7 cellular contexts compared by ENCODE assay signal in genomic region chr15:60559398-60560056, GRCh38.
DNase-seq lines count a peak whose midpoint lies in the region; ATAC-seq, FAIRE-seq and TF ChIP-seq lines count a peak whose summit lies in the region.
"Not testable (repeated sequence)": the region's sequence is repeated elsewhere in the genome, so short reads cannot be mapped to it uniquely, and the experiment has no call there.

No MANE protein-coding gene starts in this region.

- H3K9me3 ChIP-seq in H9 (ENCODE audit: control insufficient read depth, low read depth, low read length); T-helper 17 cell (ENCODE audit: control insufficient read depth, low read length, poor library complexity, severe bottlenecking); effector memory CD4-positive, alpha-beta T cell (ENCODE audit: control insufficient read depth, low read length); psoas muscle: not testable (repeated sequence)

- not testable (repeated sequence) for DNase-seq in D721Med (ENCODE audit: insufficient read length, low spot score); H9; T-helper 17 cell; activated T-cell treated with anti-CD3 and anti-CD28 coated beads, Interleukin-2, amount 50 U/mL, for 72 hours; effector memory CD4-positive, alpha-beta T cell; left lobe of liver (ENCODE audit: low spot score); psoas muscle

- not testable (repeated sequence) for H3K23me2 ChIP-seq in H9 (ENCODE audit: insufficient read length, low read depth, low read length, poor library complexity, severe bottlenecking)

- not testable (repeated sequence) for H3K79me1 ChIP-seq in H9 (ENCODE audit: insufficient read depth, low read depth, low read length, poor library complexity, severe bottlenecking)

- H4K20me1 ChIP-seq in H9 (ENCODE audit: control insufficient read depth, insufficient read depth, insufficient read length), result not testable (repeated sequence)

- not testable (repeated sequence) for H3K9ac ChIP-seq in H9 (ENCODE audit: extremely low read depth, insufficient read length, low read length)

- not testable (repeated sequence) for H3K14ac ChIP-seq in H9 (ENCODE audit: insufficient read depth, low read length)

- not testable (repeated sequence) for H3T11ph ChIP-seq in H9 (ENCODE audit: low read length)

- not testable (repeated sequence) for H3K23ac ChIP-seq in H9 (ENCODE audit: insufficient read length, low read depth, low read length)

- not testable (repeated sequence) for H3K4ac ChIP-seq in H9 (ENCODE audit: low read depth, low read length)

- not testable (repeated sequence) for H2BK12ac ChIP-seq in H9 (ENCODE audit: insufficient read length, low read depth, low read length)

- H2BK5ac ChIP-seq in H9 (ENCODE audit: insufficient read length, low read length), result not testable (repeated sequence)

- not testable (repeated sequence) for H2BK15ac ChIP-seq in H9 (ENCODE audit: low read depth, low read length)

- H3K27ac ChIP-seq in H9 (ENCODE audit: insufficient read length, low read depth, low read length), result peak overlapping the region; percentile 61
- peak overlapping the region; percentile 24 for H3K27ac ChIP-seq in effector memory CD4-positive, alpha-beta T cell (ENCODE audit: insufficient read depth, low read length, poor library complexity, severe bottlenecking)
- H3K27ac ChIP-seq in psoas muscle, result peak overlapping the region; percentile 12

- H3K18ac ChIP-seq in H9 (ENCODE audit: insufficient read length, low read depth, low read length), result not testable (repeated sequence)

- not testable (repeated sequence) for H3K79me2 ChIP-seq in H9 (ENCODE audit: insufficient read depth, low read length)

- not testable (repeated sequence) for H3K27me3 Mint-ChIP-seq in H9 (ENCODE audit: low read depth); T-helper 17 cell; activated T-cell treated with anti-CD3 and anti-CD28 coated beads, Interleukin-2, amount 50 U/mL, for 72 hours (ENCODE audit: low read depth)

- H3K4me1 ChIP-seq in H9 (ENCODE audit: insufficient read depth, low read length), result not testable (repeated sequence)
- H3K4me1 ChIP-seq in effector memory CD4-positive, alpha-beta T cell (ENCODE audit: control insufficient read depth, insufficient read depth, low read length, poor library complexity, severe bottlenecking), result peaks cover 63% of the 10 kb centered on the region
- peaks cover 48% of the 10 kb centered on the region for H3K4me1 ChIP-seq in psoas muscle

- H2AK5ac ChIP-seq in H9 (ENCODE audit: insufficient read length, low read length), result not testable (repeated sequence)

- peak; percentile 86 for FAIRE-seq in D721Med (lab: Jason Lieb, UNC)

- WGBS in H9 (ENCODE audit: extremely low coverage, insufficient read length, low lambda C conversion rate), result no CpG with 5 or more reads among the region's 5 CpGs
- 72 to 85% (median 75%) methylated on average over 5 of the region's 5 CpGs for WGBS in psoas muscle, 3 donors

- not testable (repeated sequence) for H3K9me3 Mint-ChIP-seq in H9; activated T-cell treated with anti-CD3 and anti-CD28 coated beads, Interleukin-2, amount 50 U/mL, for 72 hours

- not testable (repeated sequence) for H4K8ac ChIP-seq in H9 (replicated peaks; ENCODE audit: insufficient read length, low read depth, low read length)

- H3K4me1 Mint-ChIP-seq in H9 (peaks cover 39 to 51% of the 10 kb centered on the region in 2 experiments), T-helper 17 cell (peaks cover 51% of the 10 kb centered on the region)
- peaks cover 73% of the 10 kb centered on the region for H3K4me1 Mint-ChIP-seq in activated T-cell treated with anti-CD3 and anti-CD28 coated beads, Interleukin-2, amount 50 U/mL, for 72 hours (ENCODE audit: low read depth)

- intact Hi-C loops in psoas muscle (cut with DNase I), result not testable (repeated sequence)

- H2BK20ac ChIP-seq in H9 (ENCODE audit: low read depth, low read length, poor library complexity, severe bottlenecking), result not testable (repeated sequence)

- H2AFZ ChIP-seq in H9 (ENCODE audit: low read length), result not testable (repeated sequence)

- H3K27me3 ChIP-seq in H9 (ENCODE audit: insufficient read depth, low read length); effector memory CD4-positive, alpha-beta T cell (replicated peaks; ENCODE audit: control insufficient read depth, insufficient read depth, low read length, poor library complexity, severe bottlenecking); psoas muscle (ENCODE audit: insufficient read depth in 3 of 3, low read length in 2 of 3): not testable (repeated sequence)

- H4K91ac ChIP-seq in H9 (ENCODE audit: insufficient read length, low read depth, low read length), result not testable (repeated sequence)

- not testable (repeated sequence) for H3K56ac ChIP-seq in H9 (ENCODE audit: insufficient read length, low read depth, low read length)

- not testable (repeated sequence) for H4K5ac ChIP-seq in H9 (ENCODE audit: insufficient read length, low read depth, low read length)

- not testable (repeated sequence) for H3K4me2 ChIP-seq in H9 (ENCODE audit: insufficient read depth, insufficient read length, low read length)

- H2BK120ac ChIP-seq in H9 (ENCODE audit: low read depth, low read length, poor library complexity, severe bottlenecking), result not testable (repeated sequence)

- H3K4me3 Mint-ChIP-seq in H9, result not testable (repeated sequence)
- peak overlapping the region; percentile 77 for H3K4me3 Mint-ChIP-seq in T-helper 17 cell
- H3K4me3 Mint-ChIP-seq in activated T-cell treated with anti-CD3 and anti-CD28 coated beads, Interleukin-2, amount 50 U/mL, for 72 hours, result peak overlapping the region in 1 of 2 donors; percentile 37

- not testable (repeated sequence) for ATAC-seq in T-helper 17 cell; activated T-cell treated with anti-CD3 and anti-CD28 coated beads, Interleukin-2, amount 50 U/mL, for 72 hours (replicated peaks in 1 of 2); psoas muscle
- peak; percentile 44 for ATAC-seq in left lobe of liver

- H3K27ac Mint-ChIP-seq in H9 (peak overlapping the region in 2 of 3 experiments; percentile 50 to 88; a peak in 5 of 7 replicates), T-helper 17 cell (peak overlapping the region; percentile 98)
- peak overlapping the region; percentile 89 for H3K27ac Mint-ChIP-seq in activated T-cell treated with anti-CD3 and anti-CD28 coated beads, Interleukin-2, amount 50 U/mL, for 72 hours

- TF ChIP-seq CTCF in D721Med (IDR thresholded peaks at IDR 0.05; ENCODE audit: insufficient read depth, missing control alignments); H9 (conservative IDR thresholded peaks at IDR 0.05); psoas muscle (IDR thresholded peaks at IDR 0.05): not testable (repeated sequence)

- not testable (repeated sequence) for H3K36me3 Mint-ChIP-seq in H9 (ENCODE audit: insufficient read depth in 1 of 3, low read depth in 3 of 3); T-helper 17 cell (ENCODE audit: low read depth); activated T-cell treated with anti-CD3 and anti-CD28 coated beads, Interleukin-2, amount 50 U/mL, for 72 hours (ENCODE audit: insufficient read depth in 2 of 2)

- not testable (repeated sequence) for H3K4me3 ChIP-seq in effector memory CD4-positive, alpha-beta T cell (ENCODE audit: insufficient read depth, low read depth, low read length, poor library complexity, severe bottlenecking); psoas muscle

- not testable (repeated sequence) for H3K36me3 ChIP-seq in effector memory CD4-positive, alpha-beta T cell (ENCODE audit: control insufficient read depth, insufficient read depth, low read length); psoas muscle (ENCODE audit: insufficient read depth in 1 of 2, low read depth in 1 of 2)
